In the genomic region with DNA sequence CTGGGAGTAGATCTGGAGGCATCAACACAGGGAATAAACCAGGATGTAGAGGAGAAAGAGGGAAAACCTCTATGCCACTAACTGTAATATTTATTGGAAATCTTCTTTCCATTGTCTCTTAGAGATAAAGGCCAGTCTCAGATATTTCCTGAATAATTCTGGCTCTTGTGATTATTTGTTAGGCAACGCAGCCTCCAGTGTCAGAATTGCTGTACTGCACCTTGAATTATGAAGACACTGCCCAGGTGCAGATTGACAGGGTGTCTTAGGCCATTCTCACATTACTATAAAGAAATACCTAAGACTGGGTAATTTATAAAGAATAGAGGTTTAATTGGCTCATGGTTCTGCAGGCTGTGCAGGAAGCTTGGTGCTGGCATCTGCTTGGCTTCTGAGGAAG, we compare ENCODE assay signal across 19 cellular contexts.
DNase-seq lines count a peak whose midpoint lies in the region; ATAC-seq and TF ChIP-seq lines count a peak whose summit lies in the region.
"Had no signal": no experiment of that assay in that cellular context is flagged by ENCODE, and none has a peak within 500 bp of the region (broad histone marks: within the 10 kb centered on the region; RNA-seq: fewer than 3 reads in every experiment).

No MANE protein-coding gene starts in this region.

- H3K27ac ChIP-seq in esophagus muscularis mucosa (replicated peaks in 1 of 4) = no peak overlapping the region
- H3K27ac ChIP-seq in smooth muscle cell (ENCODE audit: low read depth) = no peak overlapping the region
- H3K27ac ChIP-seq: dorsolateral prefrontal cortex, SK-N-MC had no signal

- no peaks in the 10 kb centered on the region for H3K79me2 ChIP-seq in smooth muscle cell (ENCODE audit: low read depth)

- peak in 2 of 3 experiments; percentile 25 to 35 for TF ChIP-seq CTCF in esophagus muscularis mucosa (IDR thresholded peaks at IDR 0.05)
- TF ChIP-seq CTCF in smooth muscle cell (IDR thresholded peaks at IDR 0.05; ENCODE audit: borderline replicate concordance, insufficient read depth, poor library complexity, severe bottlenecking) = peak; percentile 18

- H3K36me3 ChIP-seq in esophagus muscularis mucosa (no peaks in the 10 kb centered on the region), smooth muscle cell (ENCODE audit: low read depth) (no peaks in the 10 kb centered on the region)

- no peak for TF ChIP-seq EP300 in esophagus muscularis mucosa (IDR thresholded peaks at IDR 0.05)

- 44% methylated on average over 1 of the region's 1 CpG for WGBS in esophagus muscularis mucosa
- 59% methylated on average over 1 of the region's 1 CpG for WGBS in smooth muscle cell (ENCODE audit: low lambda C conversion rate)

- no peaks in the 10 kb centered on the region for H3K27me3 ChIP-seq in esophagus muscularis mucosa
- H3K27me3 ChIP-seq in smooth muscle cell (ENCODE audit: low read depth) = no peaks in the 10 kb centered on the region

- H3K4me3 Mint-ChIP-seq in activated naive CD4-positive, alpha-beta T cell treated with anti-CD3 and anti-CD28 coated beads for 36 hours = no peak overlapping the region
- H3K4me3 Mint-ChIP-seq: activated B cell treated with CpG ODN at 0.5 μM for 24 hours; naive B cell; stimulated activated naive CD8-positive, alpha-beta T cell treated with anti-CD3 and anti-CD28 coated beads, Interleukin-15, Interleukin-2, amounts not matched to agents 100 ng/mL and 50 ng/mL, for 24 hours had no signal

- ATAC-seq in activated naive CD4-positive, alpha-beta T cell treated with anti-CD3 and anti-CD28 coated beads, Interleukin-2, amount 50 U/mL, for 72 hours = no peak
- no peak for ATAC-seq in HG03139 (IDR thresholded peaks at IDR 0.05; ENCODE audit: unreplicated experiment)
- ATAC-seq: sciatic nerve had no signal

- H3K4me2 ChIP-seq in smooth muscle cell = no peak overlapping the region

- no peaks in the 10 kb centered on the region for H3K27me3 Mint-ChIP-seq in activated naive CD4-positive, alpha-beta T cell treated with anti-CD3 and anti-CD28 coated beads for 36 hours (ENCODE audit: low read depth)
- H3K27me3 Mint-ChIP-seq: activated B cell treated with CpG ODN at 0.5 μM for 24 hours; naive B cell; stimulated activated naive CD8-positive, alpha-beta T cell treated with anti-CD3 and anti-CD28 coated beads, Interleukin-15, Interleukin-2, amounts not matched to agents 100 ng/mL and 50 ng/mL, for 24 hours had no signal

- CTCF ChIA-PET in activated naive CD4-positive, alpha-beta T cell treated with anti-CD3 and anti-CD28 coated beads for 36 hours (lab: Charles Lee) = no interaction called here

- no peaks in the 10 kb centered on the region for H4K20me1 ChIP-seq in smooth muscle cell (ENCODE audit: low read depth)

- H3K9ac ChIP-seq in smooth muscle cell (ENCODE audit: low read depth) = no peak overlapping the region

- no peak for TF ChIP-seq POLR2A in esophagus muscularis mucosa (IDR thresholded peaks at IDR 0.05; ENCODE audit: low read depth)

- H3K4me1 ChIP-seq in esophagus muscularis mucosa (no peaks in the 10 kb centered on the region), smooth muscle cell (ENCODE audit: low read depth) (no peaks in the 10 kb centered on the region)

- no peak overlapping the region for H3K4me3 ChIP-seq in esophagus muscularis mucosa
- no peak overlapping the region for H3K4me3 ChIP-seq in smooth muscle cell
- H3K4me3 ChIP-seq: dorsolateral prefrontal cortex, SK-N-MC had no signal

- H2AFZ ChIP-seq in smooth muscle cell (ENCODE audit: low read depth) = no peak overlapping the region

- peaks cover 0 to 9% (median 0%) of the 10 kb centered on the region in 4 donors for H3K9me3 ChIP-seq in esophagus muscularis mucosa
- H3K9me3 ChIP-seq in smooth muscle cell (replicated peaks; ENCODE audit: low read depth) = no peaks in the 10 kb centered on the region

- H3K36me3 Mint-ChIP-seq in activated naive CD4-positive, alpha-beta T cell treated with anti-CD3 and anti-CD28 coated beads for 36 hours (ENCODE audit: low read depth) = no peaks in the 10 kb centered on the region
- H3K36me3 Mint-ChIP-seq in activated naive CD4-positive, alpha-beta T cell treated with anti-CD3 and anti-CD28 coated beads, Interleukin-2, amount 50 U/mL, for 72 hours = no peaks in the 10 kb centered on the region
- H3K36me3 Mint-ChIP-seq: naive B cell had no signal

- DNase-seq in activated naive CD4-positive, alpha-beta T cell treated with anti-CD3 and anti-CD28 coated beads for 36 hours = peak; percentile 4
- DNase-seq in activated naive CD4-positive, alpha-beta T cell treated with anti-CD3 and anti-CD28 coated beads, Interleukin-2, amount 50 U/mL, for 72 hours (ENCODE audit: low spot score in 2 of 2) = no peak
- peak; percentile 21 for DNase-seq in OCI-M1 (lab: John Stamatoyannopoulos, UW)
- DNase-seq in esophagus muscularis mucosa (ENCODE audit: extremely low spot score) = no peak
- DNase-seq in smooth muscle cell (lab: John Stamatoyannopoulos, UW; ENCODE audit: unreplicated experiment) = no peak
- no peak for DNase-seq in NK-92 (lab: John Stamatoyannopoulos, UW; ENCODE audit: unreplicated experiment)
- no peak for DNase-seq in kidney tubule cell (ENCODE audit: low spot score)
- DNase-seq: activated B cell treated with CpG ODN at 0.5 μM for 24 hours; activated T-cell treated with anti-CD3 and anti-CD28 coated beads, Interleukin-2, amount 50 U/mL, for 1 hour; DMS153; dorsolateral prefrontal cortex; foreskin melanocyte; naive B cell; NCI-H1048; NCI-H526 treated with DMSO at 0.1 percent for 48 hours had no signal

- peaks cover 8% of the 10 kb centered on the region for H3K9me3 Mint-ChIP-seq in activated naive CD4-positive, alpha-beta T cell treated with anti-CD3 and anti-CD28 coated beads for 36 hours
- peaks cover 0 to 5% of the 10 kb centered on the region in 2 donors for H3K9me3 Mint-ChIP-seq in activated naive CD4-positive, alpha-beta T cell treated with anti-CD3 and anti-CD28 coated beads, Interleukin-2, amount 50 U/mL, for 72 hours
- H3K9me3 Mint-ChIP-seq: activated B cell treated with CpG ODN at 0.5 μM for 24 hours; stimulated activated naive CD8-positive, alpha-beta T cell treated with anti-CD3 and anti-CD28 coated beads, Interleukin-15, Interleukin-2, amounts not matched to agents 100 ng/mL and 50 ng/mL, for 24 hours had no signal

- intact Hi-C loops in activated naive CD4-positive, alpha-beta T cell treated with anti-CD3 and anti-CD28 coated beads for 36 hours (cut with micrococcal nuclease) = no loop called here
- intact Hi-C loops in esophagus muscularis mucosa (cut with DNase I) = no loop called here

- no peaks in the 10 kb centered on the region for H3F3A ChIP-seq in smooth muscle cell (ENCODE audit: low read depth)

- H3K4me1 Mint-ChIP-seq in activated naive CD4-positive, alpha-beta T cell treated with anti-CD3 and anti-CD28 coated beads for 36 hours (ENCODE audit: low read depth) = no peaks in the 10 kb centered on the region
- H3K4me1 Mint-ChIP-seq: activated B cell treated with CpG ODN at 0.5 μM for 24 hours, naive B cell had no signal

- no peak overlapping the region for H3K27ac Mint-ChIP-seq in activated naive CD4-positive, alpha-beta T cell treated with anti-CD3 and anti-CD28 coated beads for 36 hours
- no peak overlapping the region for H3K27ac Mint-ChIP-seq in activated naive CD4-positive, alpha-beta T cell treated with anti-CD3 and anti-CD28 coated beads, Interleukin-2, amount 50 U/mL, for 72 hours
- H3K27ac Mint-ChIP-seq: activated B cell treated with CpG ODN at 0.5 μM for 24 hours; naive B cell; stimulated activated naive CD8-positive, alpha-beta T cell treated with anti-CD3 and anti-CD28 coated beads, Interleukin-15, Interleukin-2, amounts not matched to agents 100 ng/mL and 50 ng/mL, for 24 hours had no signal

Comparison
In these comparisons a context has a peak if more than half of its experiments do, and no peak if none do; other contexts are left out.
1. DNase-seq: peak in activated naive CD4-positive, alpha-beta T cell treated with anti-CD3 and anti-CD28 coated beads for 36 hours (single experiment) and OCI-M1 (single experiment); none in activated naive CD4-positive, alpha-beta T cell treated with anti-CD3 and anti-CD28 coated beads, Interleukin-2, amount 50 U/mL, for 72 hours (0 of 2), esophagus muscularis mucosa (single experiment), smooth muscle cell (single experiment), NK-92 (single experiment) and kidney tubule cell (single experiment).